ENCODE assay signal across 25 cellular contexts in genomic region chr14:29806124-29806517, GRCh38.
A peak's percentile ranks its signal among the peaks of the same experiment; 100 is the strongest.
DNase-seq lines count a peak whose midpoint lies in the region; ATAC-seq and TF ChIP-seq lines count a peak whose summit lies in the region.
"Had no signal": no experiment of that assay in that cellular context is flagged by ENCODE, and none has a peak within 500 bp of the region (broad histone marks: within the 10 kb centered on the region; RNA-seq: fewer than 3 reads in every experiment).

No MANE protein-coding gene starts in this region.

- peak; percentile 4 for DNase-seq in DMS53 (lab: John Stamatoyannopoulos, UW)
- no peak for DNase-seq in DMS53 treated with DMSO at 0.1 percent for 48 hours (lab: John Stamatoyannopoulos, UW; ENCODE audit: unreplicated experiment)
- DNase-seq in WTC11 (ENCODE audit: low spot score), result no peak
- DNase-seq in fibroblast of mammary gland (ENCODE audit: low read depth), result peak; percentile 17
- no peak for DNase-seq in progenitor cell of endocrine pancreas (ENCODE audit: low spot score, unreplicated experiment)
- no peak for DNase-seq in stimulated activated naive B cell treated with anti-CD40 and anti-IgM and Interleukin-4, amounts not matched to agents 10 μg/mL and 1 μg/mL and 100 μg/mL, for 72 hours
- DNase-seq in natural killer cell, result no peak
- DNase-seq in DMS79 (lab: John Stamatoyannopoulos, UW), result no peak
- DNase-seq: activated CD4-positive, alpha-beta memory T cell treated with anti-CD3 and anti-CD28 coated beads for 36 hours; activated CD8-positive, alpha-beta memory T cell treated with anti-CD3 and anti-CD28 coated beads, Interleukin-2, amount 50 U/mL, for 4 hours; activated naive CD4-positive, alpha-beta T cell treated with anti-CD3 and anti-CD28 coated beads, Interleukin-2, amount 10 ng/mL, durations not matched to agents 7 days and 5 days; AML-193; esophagus squamous epithelium; NCI-H1105 treated with DMSO at 0.1 percent for 48 hours; nephron progenitor cell; retina; stimulated activated CD4-positive, alpha-beta T cell treated with anti-CD3 and anti-CD28 coated beads, Interleukin-1b, Interleukin-23, amount 100 ng/mL, for 48 hours; stimulated activated CD8-positive, alpha-beta memory T cell treated with anti-CD3 and anti-CD28 coated beads, Interleukin-4, amount 100 ng/mL, for 48 hours had no signal

- intact Hi-C loops in natural killer cell (cut with micrococcal nuclease), result no loop called here

- CTCF ChIA-PET in WTC11 (lab: Charles Lee), result interaction anchor here (1.5 kb wide), 1 partner anchor 478 kb away, joined by 3 read pairs; no protein-coding TSS in a partner anchor

- H3K9me3 Mint-ChIP-seq in WTC11 (0 out of 2 replicates have a peak, but pooled peaks cover 3% of the 10 kb centered on the region), progenitor cell of endocrine pancreas (ENCODE audit: low read depth) (no peaks in the 10 kb centered on the region), natural killer cell (peaks cover 7 to 17% of the 10 kb centered on the region in 2 donors)
- peaks cover 0 to 1% of the 10 kb centered on the region in 2 donors for H3K9me3 Mint-ChIP-seq in stimulated activated naive B cell treated with anti-CD40 and anti-IgM and Interleukin-4, amounts not matched to agents 10 μg/mL and 1 μg/mL and 100 μg/mL, for 72 hours
- H3K9me3 Mint-ChIP-seq: nephron progenitor cell had no signal

- TF ChIP-seq CTCF in WTC11 (IDR thresholded peaks at IDR 0.05) (no peak), fibroblast of mammary gland (conservative IDR thresholded peaks at IDR 0.05; ENCODE audit: control insufficient read depth, insufficient read depth, low read depth, low read length) (no peak), progenitor cell of endocrine pancreas (IDR thresholded peaks at IDR 0.05; ENCODE audit: unreplicated experiment) (no peak), natural killer cell (IDR thresholded peaks at IDR 0.05) (no peak)

- POLR2A ChIA-PET in WTC11 (lab: Charles Lee), result no interaction called here

- no peak overlapping the region for H3K4me3 Mint-ChIP-seq in WTC11
- no peak overlapping the region for H3K4me3 Mint-ChIP-seq in progenitor cell of endocrine pancreas (ENCODE audit: low read depth)
- no peak overlapping the region for H3K4me3 Mint-ChIP-seq in stimulated activated naive B cell treated with anti-CD40 and anti-IgM and Interleukin-4, amounts not matched to agents 10 μg/mL and 1 μg/mL and 100 μg/mL, for 72 hours
- H3K4me3 Mint-ChIP-seq in natural killer cell, result no peak overlapping the region
- H3K4me3 Mint-ChIP-seq: activated CD4-positive, alpha-beta memory T cell treated with anti-CD3 and anti-CD28 coated beads for 36 hours; activated naive CD4-positive, alpha-beta T cell treated with anti-CD3 and anti-CD28 coated beads, Interleukin-2, amount 10 ng/mL, durations not matched to agents 7 days and 5 days; activated T-helper 1 cell treated with anti-CD3 and anti-CD28 coated beads, Interleukin-12 subunit alpha, Interleukin-12 subunit beta, Interleukin-2, Interleukin-4 antibody, amounts not matched to agents 30 ng/mL and 10 ng/mL and 1 ng/mL, durations not matched to agents 14 hours and 24 hours and 36 hours; dendritic cell treated with granulocyte-macrophage colony-stimulating factor and Interleukin-4, amounts not matched to agents 40 ng/mL and 50 ng/mL, for 4 days; nephron progenitor cell had no signal

- H3K36me3 Mint-ChIP-seq in WTC11 (no peaks in the 10 kb centered on the region), progenitor cell of endocrine pancreas (ENCODE audit: insufficient read depth) (no peaks in the 10 kb centered on the region), natural killer cell (no peaks in the 10 kb centered on the region)
- H3K36me3 Mint-ChIP-seq in stimulated activated naive B cell treated with anti-CD40 and anti-IgM and Interleukin-4, amounts not matched to agents 10 μg/mL and 1 μg/mL and 100 μg/mL, for 72 hours, result no peaks in the 10 kb centered on the region
- H3K36me3 Mint-ChIP-seq: activated CD4-positive, alpha-beta memory T cell treated with anti-CD3 and anti-CD28 coated beads for 36 hours; activated naive CD4-positive, alpha-beta T cell treated with anti-CD3 and anti-CD28 coated beads, Interleukin-2, amount 10 ng/mL, durations not matched to agents 7 days and 5 days had no signal

- H3K4me3 ChIP-seq in fibroblast of mammary gland (ENCODE audit: control insufficient read depth, low read depth, low read length), result no peak overlapping the region
- H3K4me3 ChIP-seq: esophagus squamous epithelium, ovary, smooth muscle cell, tibial artery had no signal

- H3K27me3 Mint-ChIP-seq in WTC11 (ENCODE audit: low read depth) (no peaks in the 10 kb centered on the region), progenitor cell of endocrine pancreas (no peaks in the 10 kb centered on the region), natural killer cell (ENCODE audit: low read depth in 2 of 2) (no peaks in the 10 kb centered on the region)
- no peaks in the 10 kb centered on the region for H3K27me3 Mint-ChIP-seq in stimulated activated naive B cell treated with anti-CD40 and anti-IgM and Interleukin-4, amounts not matched to agents 10 μg/mL and 1 μg/mL and 100 μg/mL, for 72 hours
- H3K27me3 Mint-ChIP-seq: activated CD4-positive, alpha-beta memory T cell treated with anti-CD3 and anti-CD28 coated beads for 36 hours; activated naive CD4-positive, alpha-beta T cell treated with anti-CD3 and anti-CD28 coated beads, Interleukin-2, amount 10 ng/mL, durations not matched to agents 7 days and 5 days; dendritic cell treated with granulocyte-macrophage colony-stimulating factor and Interleukin-4, amounts not matched to agents 40 ng/mL and 50 ng/mL, for 4 days had no signal

- H3K27ac Mint-ChIP-seq in WTC11, result peak overlapping the region; percentile 49
- peak overlapping the region; percentile 68 for H3K27ac Mint-ChIP-seq in progenitor cell of endocrine pancreas
- no peak overlapping the region for H3K27ac Mint-ChIP-seq in stimulated activated naive B cell treated with anti-CD40 and anti-IgM and Interleukin-4, amounts not matched to agents 10 μg/mL and 1 μg/mL and 100 μg/mL, for 72 hours
- no peak overlapping the region for H3K27ac Mint-ChIP-seq in natural killer cell
- H3K27ac Mint-ChIP-seq: activated CD4-positive, alpha-beta memory T cell treated with anti-CD3 and anti-CD28 coated beads for 36 hours; activated naive CD4-positive, alpha-beta T cell treated with anti-CD3 and anti-CD28 coated beads, Interleukin-2, amount 10 ng/mL, durations not matched to agents 7 days and 5 days; activated T-helper 1 cell treated with anti-CD3 and anti-CD28 coated beads, Interleukin-12 subunit alpha, Interleukin-12 subunit beta, Interleukin-2, Interleukin-4 antibody, amounts not matched to agents 30 ng/mL and 10 ng/mL and 1 ng/mL, durations not matched to agents 14 hours and 24 hours and 36 hours; dendritic cell treated with granulocyte-macrophage colony-stimulating factor and Interleukin-4, amounts not matched to agents 40 ng/mL and 50 ng/mL, for 4 days; nephron progenitor cell had no signal

- no peak for ATAC-seq in WTC11
- no peak for ATAC-seq in stimulated activated naive B cell treated with anti-CD40 and anti-IgM and Interleukin-4, amounts not matched to agents 10 μg/mL and 1 μg/mL and 100 μg/mL, for 72 hours (replicated peaks)
- no peak for ATAC-seq in natural killer cell
- ATAC-seq: activated CD4-positive, CD25-positive, alpha-beta regulatory T cell treated with anti-CD3 and anti-CD28 coated beads, Interleukin-2, amount 50 U/mL, for 24 hours; HCT116 had no signal

- peaks cover 61% of the 10 kb centered on the region for H3K4me1 Mint-ChIP-seq in WTC11
- peaks cover 23% of the 10 kb centered on the region for H3K4me1 Mint-ChIP-seq in progenitor cell of endocrine pancreas (ENCODE audit: low read depth)
- H3K4me1 Mint-ChIP-seq in stimulated activated naive B cell treated with anti-CD40 and anti-IgM and Interleukin-4, amounts not matched to agents 10 μg/mL and 1 μg/mL and 100 μg/mL, for 72 hours, result peaks cover 0 to 6% of the 10 kb centered on the region in 2 donors
- H3K4me1 Mint-ChIP-seq in natural killer cell, result no peaks in the 10 kb centered on the region
- H3K4me1 Mint-ChIP-seq: activated naive CD4-positive, alpha-beta T cell treated with anti-CD3 and anti-CD28 coated beads, Interleukin-2, amount 10 ng/mL, durations not matched to agents 7 days and 5 days; nephron progenitor cell had no signal

TF ChIP-seq in WTC11, 78 proteins besides CTCF, POLR2A, EP300 and RAD21:
- TF ChIP-seq ELF4 (CRISPR knock-in tag; IDR thresholded peaks at IDR 0.05; ENCODE audit: low read depth) (no peak), IRF2 (CRISPR knock-in tag; IDR thresholded peaks at IDR 0.05; ENCODE audit: borderline replicate concordance, low read depth) (no peak)
- TF ChIP-seq, protein P1, sequence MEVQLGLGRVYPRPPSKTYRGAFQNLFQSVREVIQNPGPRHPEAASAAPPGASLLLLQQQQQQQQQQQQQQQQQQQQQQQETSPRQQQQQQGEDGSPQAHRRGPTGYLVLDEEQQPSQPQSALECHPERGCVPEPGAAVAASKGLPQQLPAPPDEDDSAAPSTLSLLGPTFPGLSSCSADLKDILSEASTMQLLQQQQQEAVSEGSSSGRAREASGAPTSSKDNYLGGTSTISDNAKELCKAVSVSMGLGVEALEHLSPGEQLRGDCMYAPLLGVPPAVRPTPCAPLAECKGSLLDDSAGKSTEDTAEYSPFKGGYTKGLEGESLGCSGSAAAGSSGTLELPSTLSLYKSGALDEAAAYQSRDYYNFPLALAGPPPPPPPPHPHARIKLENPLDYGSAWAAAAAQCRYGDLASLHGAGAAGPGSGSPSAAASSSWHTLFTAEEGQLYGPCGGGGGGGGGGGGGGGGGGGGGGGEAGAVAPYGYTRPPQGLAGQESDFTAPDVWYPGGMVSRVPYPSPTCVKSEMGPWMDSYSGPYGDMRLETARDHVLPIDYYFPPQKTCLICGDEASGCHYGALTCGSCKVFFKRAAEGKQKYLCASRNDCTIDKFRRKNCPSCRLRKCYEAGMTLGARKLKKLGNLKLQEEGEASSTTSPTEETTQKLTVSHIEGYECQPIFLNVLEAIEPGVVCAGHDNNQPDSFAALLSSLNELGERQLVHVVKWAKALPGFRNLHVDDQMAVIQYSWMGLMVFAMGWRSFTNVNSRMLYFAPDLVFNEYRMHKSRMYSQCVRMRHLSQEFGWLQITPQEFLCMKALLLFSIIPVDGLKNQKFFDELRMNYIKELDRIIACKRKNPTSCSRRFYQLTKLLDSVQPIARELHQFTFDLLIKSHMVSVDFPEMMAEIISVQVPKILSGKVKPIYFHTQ (CRISPR knock-in tag; IDR thresholded peaks at IDR 0.05), result no peak

Comparison
In these comparisons a context has a peak if more than half of its experiments do, and no peak if none do; other contexts are left out.
1. DNase-seq: peak in DMS53 (single experiment) and fibroblast of mammary gland (single experiment); none in DMS53 treated with DMSO at 0.1 percent for 48 hours (single experiment), WTC11 (single experiment), progenitor cell of endocrine pancreas (single experiment), stimulated activated naive B cell treated with anti-CD40 and anti-IgM and Interleukin-4, amounts not matched to agents 10 μg/mL and 1 μg/mL and 100 μg/mL, for 72 hours (single experiment), natural killer cell (single experiment) and DMS79 (single experiment).
2. H3K27ac Mint-ChIP-seq: peak in WTC11 (single experiment) and progenitor cell of endocrine pancreas (single experiment); none in stimulated activated naive B cell treated with anti-CD40 and anti-IgM and Interleukin-4, amounts not matched to agents 10 μg/mL and 1 μg/mL and 100 μg/mL, for 72 hours (single experiment) and natural killer cell (0 of 2).